In the genomic region with DNA sequence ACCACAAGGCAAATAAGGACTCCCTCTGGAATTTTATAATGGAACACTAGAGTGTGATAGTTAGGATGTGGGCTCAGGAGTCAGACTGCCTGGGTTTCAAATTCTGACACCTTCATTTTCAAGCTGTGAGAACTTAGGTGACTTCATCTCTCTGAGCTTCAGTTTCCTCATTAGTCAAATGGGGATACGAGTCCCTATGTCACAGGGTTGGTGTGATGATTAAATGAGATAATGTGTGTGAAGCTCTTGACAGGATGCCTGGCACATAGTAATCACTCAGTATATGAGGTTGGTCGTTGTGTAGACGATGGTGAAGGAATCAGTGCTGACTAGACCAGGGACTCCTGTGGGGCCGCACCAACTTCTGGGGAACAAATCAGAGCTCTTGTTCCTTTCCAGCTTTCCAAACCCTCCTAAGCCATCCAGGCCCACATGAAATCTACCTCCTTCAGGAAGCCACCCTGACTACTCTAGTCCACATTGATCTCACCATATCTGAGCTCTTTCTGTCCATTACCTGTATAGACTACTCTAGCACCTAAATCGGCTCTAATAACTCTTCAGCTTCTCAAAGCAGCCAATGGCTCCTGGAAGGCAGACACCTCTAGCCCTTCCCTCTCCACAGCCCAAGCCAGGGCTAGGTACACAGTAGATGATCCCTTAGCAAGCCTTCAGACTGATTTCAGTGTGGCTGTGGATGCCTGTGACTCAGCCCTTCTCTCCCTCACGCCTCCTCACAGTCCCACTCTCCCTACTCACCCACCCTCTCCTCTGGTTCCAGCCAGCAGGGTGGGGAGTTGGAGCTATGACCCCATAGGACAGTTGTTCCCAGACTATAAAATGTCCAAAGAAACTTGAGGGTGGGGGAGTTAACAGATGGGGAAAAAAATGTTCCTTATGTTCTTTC, we compare ENCODE assay signal across 9 cellular contexts. TPM values are rescaled to one million over a fixed set of nuclear protein-coding genes. Genes with fewer than 3 reads are reported as not detected.
DNase-seq lines count a peak whose midpoint lies in the region; ATAC-seq and TF ChIP-seq lines count a peak whose summit lies in the region.
"Had no signal": no experiment of that assay in that cellular context is flagged by ENCODE, and none has a peak within 500 bp of the region (broad histone marks: within the 10 kb centered on the region; RNA-seq: fewer than 3 reads in every experiment).

No MANE protein-coding gene starts in this region.

- peaks cover 8% of the 10 kb centered on the region for H3K36me3 ChIP-seq in CD4-positive, CD25-positive, alpha-beta regulatory T cell (ENCODE audit: control insufficient read depth, insufficient read depth, low read length)
- H3K36me3 ChIP-seq: ascending aorta had no signal

- peaks cover 19% of the 10 kb centered on the region for H3K27me3 Mint-ChIP-seq in CD4-positive, CD25-positive, alpha-beta regulatory T cell
- H3K27me3 Mint-ChIP-seq in activated T-cell treated with anti-CD3 and anti-CD28 coated beads, Interleukin-2, amount 50 U/mL, for 4 hours (ENCODE audit: low read depth), result no peaks in the 10 kb centered on the region
- H3K27me3 Mint-ChIP-seq in glutamatergic neuron (ENCODE audit: unreplicated experiment), result peaks cover 13% of the 10 kb centered on the region

- no peak for TF ChIP-seq CTCF in glutamatergic neuron (IDR thresholded peaks at IDR 0.05; ENCODE audit: partially characterized antibody, unreplicated experiment)

- H3K27ac ChIP-seq in CD4-positive, CD25-positive, alpha-beta regulatory T cell (ENCODE audit: insufficient read depth, low read length, poor library complexity, severe bottlenecking), result peak overlapping the region; percentile 10
- H3K27ac ChIP-seq: ascending aorta had no signal

- peak overlapping the region; percentile 53 to 95 (median 54) for H3K27ac Mint-ChIP-seq in CD4-positive, CD25-positive, alpha-beta regulatory T cell
- H3K27ac Mint-ChIP-seq in glutamatergic neuron (ENCODE audit: unreplicated experiment), result no peak overlapping the region

- peak overlapping the region; percentile 23 for H3K4me3 ChIP-seq in CD4-positive, CD25-positive, alpha-beta regulatory T cell (ENCODE audit: low read depth, low read length)
- H3K4me3 ChIP-seq: ascending aorta had no signal

- peaks cover 58% of the 10 kb centered on the region for H3K4me1 ChIP-seq in CD4-positive, CD25-positive, alpha-beta regulatory T cell (ENCODE audit: control insufficient read depth, insufficient read depth, low read length, poor library complexity, severe bottlenecking)

- peak in 2 of 3 donors; percentile 36 to 77 for DNase-seq in CD4-positive, CD25-positive, alpha-beta regulatory T cell
- DNase-seq in activated T-cell treated with anti-CD3 and anti-CD28 coated beads, Interleukin-2, amount 50 U/mL, for 4 hours, result no peak
- DNase-seq in glutamatergic neuron (no peak), D341Med (ENCODE audit: low spot score) (no peak), MV-4-11 (lab: John Stamatoyannopoulos, UW) (no peak)

- peak; percentile 19 to 26 for ATAC-seq in CD4-positive, CD25-positive, alpha-beta regulatory T cell (ENCODE audit: low read depth in 2 of 2)
- ATAC-seq in GM18867 (IDR thresholded peaks at IDR 0.05; ENCODE audit: unreplicated experiment) (peak; percentile 41), HG02588 (IDR thresholded peaks at IDR 0.05; ENCODE audit: unreplicated experiment) (no peak), GM19455 (IDR thresholded peaks at IDR 0.05; ENCODE audit: unreplicated experiment) (no peak)
- peak; percentile 67 to 72 for ATAC-seq in activated T-cell treated with anti-CD3 and anti-CD28 coated beads, Interleukin-2, amount 50 U/mL, for 4 hours

- H3K4me3 Mint-ChIP-seq in CD4-positive, CD25-positive, alpha-beta regulatory T cell, result peak overlapping the region; percentile 64 to 95 (median 88)
- H3K4me3 Mint-ChIP-seq in activated T-cell treated with anti-CD3 and anti-CD28 coated beads, Interleukin-2, amount 50 U/mL, for 4 hours, result peak overlapping the region; percentile 19
- H3K4me3 Mint-ChIP-seq in glutamatergic neuron (ENCODE audit: unreplicated experiment), result peak overlapping the region; percentile 55

- peaks cover 12% of the 10 kb centered on the region for H3K36me3 Mint-ChIP-seq in CD4-positive, CD25-positive, alpha-beta regulatory T cell
- H3K36me3 Mint-ChIP-seq in activated T-cell treated with anti-CD3 and anti-CD28 coated beads, Interleukin-2, amount 50 U/mL, for 4 hours (ENCODE audit: insufficient read depth), result no peaks in the 10 kb centered on the region
- H3K36me3 Mint-ChIP-seq in glutamatergic neuron (ENCODE audit: unreplicated experiment), result peaks cover 4% of the 10 kb centered on the region

- H3K9me3 Mint-ChIP-seq in CD4-positive, CD25-positive, alpha-beta regulatory T cell, result no peaks in the 10 kb centered on the region
- H3K9me3 Mint-ChIP-seq in activated T-cell treated with anti-CD3 and anti-CD28 coated beads, Interleukin-2, amount 50 U/mL, for 4 hours, result no peaks in the 10 kb centered on the region
- no peaks in the 10 kb centered on the region for H3K9me3 Mint-ChIP-seq in glutamatergic neuron (ENCODE audit: unreplicated experiment)

- H3K27me3 ChIP-seq in CD4-positive, CD25-positive, alpha-beta regulatory T cell (ENCODE audit: control insufficient read depth, insufficient read depth, low read length), result peaks cover 2% of the 10 kb centered on the region
- H3K27me3 ChIP-seq: ascending aorta had no signal

- peaks cover 0 to 75% (median 27%) of the 10 kb centered on the region in 4 donors for H3K4me1 Mint-ChIP-seq in CD4-positive, CD25-positive, alpha-beta regulatory T cell
- peaks cover 71% of the 10 kb centered on the region for H3K4me1 Mint-ChIP-seq in activated T-cell treated with anti-CD3 and anti-CD28 coated beads, Interleukin-2, amount 50 U/mL, for 4 hours (ENCODE audit: low read depth)
- peaks cover 7% of the 10 kb centered on the region for H3K4me1 Mint-ChIP-seq in glutamatergic neuron (ENCODE audit: low read depth, unreplicated experiment)

- no peaks in the 10 kb centered on the region for H3K9me3 ChIP-seq in CD4-positive, CD25-positive, alpha-beta regulatory T cell (ENCODE audit: control insufficient read depth in 2 of 2, low read length in 2 of 2)
- H3K9me3 ChIP-seq: ascending aorta had no signal

RNA-seq across cellular contexts. Expression of gene TCF7, which starts 2.5 kb away (rescaled TPM):
- 234 TPM for total RNA-seq in CD4-positive, CD25-positive, alpha-beta regulatory T cell
- polyA plus RNA-seq in CD4-positive, CD25-positive, alpha-beta regulatory T cell, result 100 to 1,000 TPM in 1 of 4 donors, 10 to 100 TPM in 3; 55.4 to 118 (median 79.9) TPM
- 10 to 100 TPM; 34.4 to 49.7 (median 37.3) TPM for total RNA-seq in activated T-cell treated with anti-CD3 and anti-CD28 coated beads, Interleukin-2, amount 50 U/mL, for 4 hours
- 5.8 TPM for total RNA-seq in glutamatergic neuron (ENCODE audit: unreplicated experiment)

Comparison
In these comparisons a context has a peak if more than half of its experiments do, and no peak if none do; other contexts are left out.
1. ATAC-seq: peak in CD4-positive, CD25-positive, alpha-beta regulatory T cell (2 of 2), GM18867 (single experiment) and activated T-cell treated with anti-CD3 and anti-CD28 coated beads, Interleukin-2, amount 50 U/mL, for 4 hours (2 of 2); none in HG02588 (single experiment) and GM19455 (single experiment).
2. DNase-seq: peak in CD4-positive, CD25-positive, alpha-beta regulatory T cell (2 of 3); none in activated T-cell treated with anti-CD3 and anti-CD28 coated beads, Interleukin-2, amount 50 U/mL, for 4 hours (single experiment), glutamatergic neuron (single experiment), D341Med (single experiment) and MV-4-11 (single experiment).
3. H3K4me3 Mint-ChIP-seq: peak in every context shown above with its lines; median percentile 88 in CD4-positive, CD25-positive, alpha-beta regulatory T cell; 55 in glutamatergic neuron; 19 in activated T-cell treated with anti-CD3 and anti-CD28 coated beads, Interleukin-2, amount 50 U/mL, for 4 hours.